Comparison of ENCODE assay signal across 1 cellular context in genomic region chr5:56270058-56270457, GRCh38.
TF ChIP-seq lines count a peak whose summit lies in the region.

No MANE protein-coding gene starts in this region.

TF ChIP-seq in endothelial cell of umbilical vein, 7 proteins besides CTCF, POLR2A, EP300 and RAD21 (continued from another document):
- TF ChIP-seq JUN (IDR thresholded peaks at IDR 0.05; ENCODE audit: borderline replicate concordance, insufficient read depth, insufficient read length, low read depth) = no peak
